1 cellular context compared by ENCODE assay signal in genomic region chr5:178322736-178323540, GRCh38.
TF ChIP-seq lines count a peak whose summit lies in the region.

No MANE protein-coding gene starts in this region.

TF ChIP-seq in H1, 55 proteins besides CTCF, POLR2A, EP300 and RAD21:
- TF ChIP-seq SRF (IDR thresholded peaks at IDR 0.05; ENCODE audit: low read depth, low read length) (no peak), TAF7 (optimal IDR thresholded peaks at IDR 0.05; ENCODE audit: borderline replicate concordance, low read depth, low read length) (no peak)
TF ChIP-seq in H1: peak in this region for 0.
